21 cellular contexts compared by ENCODE assay signal in the genomic region with DNA sequence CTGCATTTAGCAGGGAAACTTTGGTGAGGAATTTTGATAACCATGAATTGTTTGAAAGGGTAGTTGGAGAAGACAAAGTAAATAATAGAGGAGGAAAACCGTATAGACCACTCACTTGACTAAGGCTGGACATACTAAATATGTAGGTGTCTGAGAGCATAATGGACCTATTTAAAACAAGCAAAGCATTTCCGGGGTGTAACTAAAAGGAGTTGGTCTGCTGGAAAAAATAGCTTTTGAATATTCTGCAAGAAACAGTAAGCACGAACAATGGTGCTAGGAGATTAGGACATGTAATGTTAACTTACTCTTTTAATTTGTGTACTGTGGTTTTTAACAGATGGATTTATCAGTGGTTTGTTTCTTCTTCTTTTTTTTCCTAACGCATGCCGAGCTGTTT.
DNase-seq lines count a peak whose midpoint lies in the region; ATAC-seq, FAIRE-seq and TF ChIP-seq lines count a peak whose summit lies in the region.
"Had no signal": no experiment of that assay in that cellular context is flagged by ENCODE, and none has a peak within 500 bp of the region (broad histone marks: within the 10 kb centered on the region; RNA-seq: fewer than 3 reads in every experiment).

No MANE protein-coding gene starts in this region.

- peak overlapping the region in 1 of 3 experiments; percentile 4 for H3K4me3 Mint-ChIP-seq in nephron

- peak overlapping the region; percentile 6 to 60 (median 9) for H3K27ac Mint-ChIP-seq in nephron

- DNase-seq in A673 (ENCODE audit: low spot score), result peak; percentile 15
- DNase-seq in MV-4-11 (lab: John Stamatoyannopoulos, UW), result peak; percentile 56
- peak; percentile 16 for DNase-seq in astrocyte of the hippocampus (ENCODE audit: low read depth, low spot score)
- DNase-seq in urothelium cell line (ENCODE audit: low spot score), result no peak
- DNase-seq in effector CD8-positive, alpha-beta T cell (lab: John Stamatoyannopoulos, UW), result no peak
- no peak for DNase-seq in C1 segment of cervical spinal cord (lab: John Stamatoyannopoulos, UW)
- DNase-seq: DND-41; GDM1; NCI-H1417; NCI-H1930; NCI-H2171; NCI-H446; NCI-H69; NK-92 treated with Interleukin-12 subunit alpha and Interleukin-12 subunit beta, amount 100 ng/mL, for 24 hours had no signal

- no peaks in the 10 kb centered on the region for H3K36me3 ChIP-seq in A673 (ENCODE audit: insufficient read depth, low read length, poor library complexity, severe bottlenecking)
- H3K36me3 ChIP-seq: BLaER1 treated with 17β-estradiol and CSF1 and Interleukin-3, amounts not matched to agents 10 nM and 100 nM; HAP-1 had no signal

- FAIRE-seq in urothelium cell line (lab: Jason Lieb, UNC), result no peak
- FAIRE-seq: GM12878 had no signal

- no peaks in the 10 kb centered on the region for H3K9me3 Mint-ChIP-seq in nephron

- POLR2A ChIA-PET in A673 (lab: Charles Lee; ENCODE audit: low non-redundant PET), result interaction anchor here (0.6 kb wide), 1 partner anchor 194 kb away, joined by 4 read pairs; no protein-coding TSS in a partner anchor

- no peaks in the 10 kb centered on the region for H3K4me1 ChIP-seq in A673 (ENCODE audit: insufficient read depth, low read length, poor library complexity, severe bottlenecking)
- H3K4me1 ChIP-seq: BLaER1 treated with 17β-estradiol and CSF1 and Interleukin-3, amounts not matched to agents 10 nM and 100 nM had no signal

- intact Hi-C loops in A673 (cut with micrococcal nuclease; ENCODE audit: unreplicated experiment), result no loop called here

- no peaks in the 10 kb centered on the region for H3K27me3 ChIP-seq in A673 (replicated peaks; ENCODE audit: insufficient read depth, low read depth, low read length, poor library complexity)
- H3K27me3 ChIP-seq: BLaER1 treated with 17β-estradiol and CSF1 and Interleukin-3, amounts not matched to agents 10 nM and 100 nM had no signal

- CTCF ChIA-PET in A673 (lab: Charles Lee), result no interaction called here

- H3K36me3 Mint-ChIP-seq in nephron (ENCODE audit: low read depth), result no peaks in the 10 kb centered on the region

- peaks cover 29% of the 10 kb centered on the region for H3K4me1 Mint-ChIP-seq in nephron

- no peak for ATAC-seq in GM21360 (IDR thresholded peaks at IDR 0.05; ENCODE audit: unreplicated experiment)
- ATAC-seq: GM12878, Panc1, Right ventricle myocardium inferior had no signal

- TF ChIP-seq CTCF in A673 (conservative IDR thresholded peaks at IDR 0.05; ENCODE audit: low read depth, low read length), result no peak
- no peak for TF ChIP-seq CTCF in nephron (IDR thresholded peaks at IDR 0.05; ENCODE audit: unreplicated experiment in 3 of 3)

- H3K4me3 ChIP-seq in A673 (ENCODE audit: low read depth, low read length, poor library complexity, severe bottlenecking), result no peak overlapping the region
- H3K4me3 ChIP-seq: BLaER1 treated with 17β-estradiol and CSF1 and Interleukin-3, amounts not matched to agents 10 nM and 100 nM; GM12878; HAP-1 had no signal

- no peaks in the 10 kb centered on the region for H3K27me3 Mint-ChIP-seq in nephron (ENCODE audit: low read depth)

- H3K27ac ChIP-seq in A673 (ENCODE audit: low read depth, low read length, poor library complexity, severe bottlenecking), result peak overlapping the region; percentile 24
- H3K27ac ChIP-seq: BLaER1 treated with 17β-estradiol and CSF1 and Interleukin-3, amounts not matched to agents 10 nM and 100 nM had no signal

- BruUV-seq in A673 (replicated peaks; lab: Mats Ljungman, UMichigan), result no TSS peak

- H3K9me3 ChIP-seq in A673 (ENCODE audit: low read depth, low read length, poor library complexity, severe bottlenecking), result no peaks in the 10 kb centered on the region
- H3K9me3 ChIP-seq: HAP-1 had no signal

Comparison
In these comparisons a context has a peak if more than half of its experiments do, and no peak if none do; other contexts are left out.
1. DNase-seq: peak in A673 (single experiment), MV-4-11 (single experiment) and astrocyte of the hippocampus (single experiment); none in urothelium cell line (single experiment), effector CD8-positive, alpha-beta T cell (single experiment) and C1 segment of cervical spinal cord (0 of 14).